8 cellular contexts compared by ENCODE assay signal in genomic region chr1:175338447-175339135, GRCh38.
DNase-seq lines count a peak whose midpoint lies in the region; ATAC-seq lines count a peak whose summit lies in the region.

No MANE protein-coding gene starts in this region.

- ATAC-seq in HG03196 (IDR thresholded peaks at IDR 0.05; ENCODE audit: unreplicated experiment), result peak; percentile 76

- WGBS in trophoblast cell (ENCODE audit: extremely low coverage, insufficient coverage, insufficient read length), result no CpG with 5 or more reads among the region's 12 CpGs

- H4K12ac ChIP-seq in trophoblast cell (ENCODE audit: low read depth, low read length), result no peak overlapping the region

- peak; percentile 32 for DNase-seq in SIG-M5 treated with dmso at 0.1 percent for 504 hours (lab: John Stamatoyannopoulos, UW; ENCODE audit: unreplicated experiment)
- DNase-seq in SIG-M5 (lab: John Stamatoyannopoulos, UW), result no peak
- DNase-seq in T-helper 9 cell, result peak; percentile 51
- DNase-seq in central memory CD4-positive, alpha-beta T cell, result peak; percentile 27
- peak in 1 of 2 donors; percentile 43 for DNase-seq in trophoblast cell
- DNase-seq in NCI-H2081 (lab: John Stamatoyannopoulos, UW), result no peak
- no peak for DNase-seq in ureter (ENCODE audit: low spot score)

- H3K27me3 ChIP-seq in trophoblast cell (ENCODE audit: insufficient read depth, low read length), result no peaks in the 10 kb centered on the region

- no peak overlapping the region for H3K23ac ChIP-seq in trophoblast cell (ENCODE audit: low read length)

- no peak overlapping the region for H3K14ac ChIP-seq in trophoblast cell (ENCODE audit: low read length)

- H2BK12ac ChIP-seq in trophoblast cell (ENCODE audit: low read length), result peak overlapping the region; percentile 3

- no peaks in the 10 kb centered on the region for H3K36me3 ChIP-seq in trophoblast cell (ENCODE audit: control insufficient read depth in 1 of 2, insufficient read depth in 2 of 2, low read length in 2 of 2)

- H3K27ac ChIP-seq in trophoblast cell (ENCODE audit: low read depth, low read length), result no peak overlapping the region

- no peaks in the 10 kb centered on the region for H3K79me2 ChIP-seq in trophoblast cell (ENCODE audit: control insufficient read depth, insufficient read depth, low read length, poor library complexity)

- H3K4me2 ChIP-seq in trophoblast cell (ENCODE audit: low read length), result peak overlapping the region; percentile 20

- H3K9ac ChIP-seq in trophoblast cell (ENCODE audit: low read length), result no peak overlapping the region

- peak overlapping the region; percentile 11 for H2BK120ac ChIP-seq in trophoblast cell (ENCODE audit: insufficient read depth, low read length, poor library complexity)

- peaks cover 3% of the 10 kb centered on the region for H3K9me3 ChIP-seq in trophoblast cell (ENCODE audit: insufficient read depth, low read depth, low read length)

- no peak overlapping the region for H2AFZ ChIP-seq in trophoblast cell (ENCODE audit: insufficient read depth, low read length, poor library complexity)

- peaks cover 9% of the 10 kb centered on the region for H3K79me1 ChIP-seq in trophoblast cell (ENCODE audit: low read length)

- H3K18ac ChIP-seq in trophoblast cell (ENCODE audit: low read length), result peak overlapping the region; percentile 57

- H3K4me1 ChIP-seq in trophoblast cell (ENCODE audit: control insufficient read depth in 1 of 2, insufficient read depth in 2 of 2, low read length in 2 of 2), result peaks cover 21 to 23% of the 10 kb centered on the region in 2 experiments

- no peak overlapping the region for H2AK5ac ChIP-seq in trophoblast cell (ENCODE audit: low read length)

- peak overlapping the region; percentile 26 for H4K91ac ChIP-seq in trophoblast cell (ENCODE audit: low read depth, low read length)

- H4K8ac ChIP-seq in trophoblast cell (ENCODE audit: low read depth, low read length), result peak overlapping the region; percentile 20

- H3K4me3 ChIP-seq in trophoblast cell (ENCODE audit: low read depth, low read length), result no peak overlapping the region

- no peak overlapping the region for H2BK5ac ChIP-seq in trophoblast cell (ENCODE audit: low read depth, low read length, poor library complexity)

- no peak overlapping the region for H3K4ac ChIP-seq in trophoblast cell (ENCODE audit: low read depth, low read length)

Comparison
In these comparisons a context has a peak if more than half of its experiments do, and no peak if none do; other contexts are left out.
1. DNase-seq: peak in SIG-M5 treated with dmso at 0.1 percent for 504 hours (single experiment), T-helper 9 cell (single experiment) and central memory CD4-positive, alpha-beta T cell (single experiment); none in SIG-M5 (single experiment), NCI-H2081 (0 of 2) and ureter (single experiment).